15 cellular contexts compared by ENCODE assay signal in the genomic region with DNA sequence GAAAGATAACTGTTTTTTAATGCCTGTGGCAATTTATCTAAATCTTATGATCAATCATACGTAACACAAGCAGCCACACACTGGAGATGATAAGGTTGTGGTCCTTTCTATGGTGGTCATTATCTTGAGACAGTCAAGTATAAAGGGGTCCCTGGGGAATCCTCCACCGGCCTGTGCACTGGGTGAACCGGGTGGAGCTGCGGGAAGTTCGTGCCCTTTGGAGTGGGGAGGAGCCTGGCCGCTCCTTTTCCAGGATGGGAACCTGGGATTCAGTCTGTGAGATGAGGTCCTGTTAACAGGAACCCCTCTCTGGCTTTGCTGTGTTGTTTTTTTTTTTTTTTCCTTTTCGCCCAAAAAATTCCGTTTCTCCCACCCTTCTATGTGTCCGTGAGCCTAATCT.
A peak's percentile ranks its signal among the peaks of the same experiment; 100 is the strongest.
DNase-seq lines count a peak whose midpoint lies in the region; ATAC-seq and TF ChIP-seq lines count a peak whose summit lies in the region.
"Had no signal": no experiment of that assay in that cellular context is flagged by ENCODE, and none has a peak within 500 bp of the region (broad histone marks: within the 10 kb centered on the region; RNA-seq: fewer than 3 reads in every experiment).

No MANE protein-coding gene starts in this region.

- H3K4me1 ChIP-seq in GM23338 (ENCODE audit: insufficient read depth) (peaks cover 28% of the 10 kb centered on the region), mucosa of descending colon (ENCODE audit: low read depth) (no peaks in the 10 kb centered on the region), spleen (no peaks in the 10 kb centered on the region)

- H3K36me3 Mint-ChIP-seq in GM23338 (ENCODE audit: low read depth) (no peaks in the 10 kb centered on the region), chondrocyte (ENCODE audit: low read depth) (no peaks in the 10 kb centered on the region)

- no peak for TF ChIP-seq CTCF in GM23338 (conservative IDR thresholded peaks at IDR 0.05; ENCODE audit: low read depth in 2 of 2)
- no peak for TF ChIP-seq CTCF in chondrocyte (IDR thresholded peaks at IDR 0.05)
- TF ChIP-seq CTCF in mucosa of descending colon (IDR thresholded peaks at IDR 0.05): no peak
- TF ChIP-seq CTCF in spleen (IDR thresholded peaks at IDR 0.05 in 8 of 11, conservative IDR thresholded peaks at IDR 0.05 in 3 of 11): no peak

- no peak overlapping the region for H2AFZ ChIP-seq in GM23338
- H2AFZ ChIP-seq: GM23248 had no signal

- H3F3A ChIP-seq in GM23338 (replicated peaks; ENCODE audit: low read depth): no peaks in the 10 kb centered on the region

- H3K36me3 ChIP-seq in GM23338 (ENCODE audit: insufficient read depth) (no peaks in the 10 kb centered on the region), mucosa of descending colon (ENCODE audit: low read depth) (no peaks in the 10 kb centered on the region), spleen (no peaks in the 10 kb centered on the region)

- H3K27ac Mint-ChIP-seq in GM23338 (no peak overlapping the region), chondrocyte (ENCODE audit: unreplicated experiment) (no peak overlapping the region)
- H3K27ac Mint-ChIP-seq: CD4-positive, alpha-beta T cell had no signal

- H3K4me3 ChIP-seq in GM23338 (no peak overlapping the region), mucosa of descending colon (no peak overlapping the region), spleen (no peak overlapping the region)
- H3K4me3 ChIP-seq: GM23248 had no signal

- H3K27me3 Mint-ChIP-seq in GM23338 (ENCODE audit: insufficient read depth, low read depth, poor library complexity) (no peaks in the 10 kb centered on the region), chondrocyte (ENCODE audit: low read depth) (peaks cover 1% of the 10 kb centered on the region)
- H3K27me3 Mint-ChIP-seq: CD4-positive, alpha-beta T cell had no signal

- H3K4me1 Mint-ChIP-seq in GM23338 (peaks cover 28% of the 10 kb centered on the region), chondrocyte (ENCODE audit: low read depth) (no peaks in the 10 kb centered on the region)

- 0 out of 2 replicates have a peak overlapping the region, but pooled peaks have one; percentile 40 for H3K4me2 ChIP-seq in GM23338

- H3K27me3 ChIP-seq in GM23338 (ENCODE audit: insufficient read depth): no peaks in the 10 kb centered on the region
- H3K27me3 ChIP-seq in spleen (replicated peaks in 1 of 7): no peaks in the 10 kb centered on the region

- no peaks in the 10 kb centered on the region for H4K20me1 ChIP-seq in GM23338 (replicated peaks; ENCODE audit: insufficient read depth)

- no peaks in the 10 kb centered on the region for H3K9me3 ChIP-seq in mucosa of descending colon
- H3K9me3 ChIP-seq in spleen: peaks cover 0 to 18% (median 5%) of the 10 kb centered on the region in 8 donors

- no peak for TF ChIP-seq POLR2A in spleen (IDR thresholded peaks at IDR 0.05)

- ATAC-seq in GM23338 (peak; percentile 43), mucosa of descending colon (peak; percentile 39), GM21360 (IDR thresholded peaks at IDR 0.05; ENCODE audit: unreplicated experiment) (no peak), Right ventricle myocardium inferior (no peak)

- H3K9me3 Mint-ChIP-seq in GM23338: peaks cover 4% of the 10 kb centered on the region; the same call in 2 of the 3 replicates
- no peaks in the 10 kb centered on the region for H3K9me3 Mint-ChIP-seq in chondrocyte (ENCODE audit: low read depth)

- no peaks in the 10 kb centered on the region for H3K79me2 ChIP-seq in GM23338 (replicated peaks; ENCODE audit: insufficient read depth)

- H3K9me2 ChIP-seq in GM23338 (ENCODE audit: insufficient read depth): peaks cover 3% of the 10 kb centered on the region; the same call in 1 of the 2 replicates

- intact Hi-C loops in mucosa of descending colon (cut with DNase I, micrococcal nuclease) (no loop called here), spleen (cut with DNase I; ENCODE audit: low total_unique reads) (no loop called here), Right ventricle myocardium inferior (cut with DNase I) (no loop called here)

- no peak overlapping the region for H3K4me3 Mint-ChIP-seq in GM23338
- H3K4me3 Mint-ChIP-seq in chondrocyte (ENCODE audit: unreplicated experiment): no peak overlapping the region
- H3K4me3 Mint-ChIP-seq: CD4-positive, alpha-beta T cell had no signal

- H3K27ac ChIP-seq in GM23338 (ENCODE audit: low read depth) (no peak overlapping the region), spleen (no peak overlapping the region)
- H3K27ac ChIP-seq: C4-2B, GM23248 had no signal

- DNase-seq in GM23338 (ENCODE audit: low spot score) (no peak), chondrocyte (ENCODE audit: low spot score) (peak; percentile 53), mucosa of descending colon (peak in 2 of 3 donors; percentile 5 to 26), spleen (peak; percentile 30), Right ventricle myocardium inferior (ENCODE audit: missing footprints) (no peak), A172 (ENCODE audit: low spot score) (no peak)
- DNase-seq: ACHN; CD4-positive, alpha-beta T cell; DMS153; DMS79; GDM1; GM23248; HCEC 1CT had no signal

- WGBS in spleen, 5 donors: 80 to 88% (median 86%) methylated on average over 9 of the region's 9 CpGs

TF ChIP-seq in GM23338, 12 proteins besides CTCF, POLR2A, EP300 and RAD21 (continues in another document):
- TF ChIP-seq, protein P1, sequence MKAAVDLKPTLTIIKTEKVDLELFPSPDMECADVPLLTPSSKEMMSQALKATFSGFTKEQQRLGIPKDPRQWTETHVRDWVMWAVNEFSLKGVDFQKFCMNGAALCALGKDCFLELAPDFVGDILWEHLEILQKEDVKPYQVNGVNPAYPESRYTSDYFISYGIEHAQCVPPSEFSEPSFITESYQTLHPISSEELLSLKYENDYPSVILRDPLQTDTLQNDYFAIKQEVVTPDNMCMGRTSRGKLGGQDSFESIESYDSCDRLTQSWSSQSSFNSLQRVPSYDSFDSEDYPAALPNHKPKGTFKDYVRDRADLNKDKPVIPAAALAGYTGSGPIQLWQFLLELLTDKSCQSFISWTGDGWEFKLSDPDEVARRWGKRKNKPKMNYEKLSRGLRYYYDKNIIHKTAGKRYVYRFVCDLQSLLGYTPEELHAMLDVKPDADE (IDR thresholded peaks at IDR 0.05): no peak
- TF ChIP-seq NANOG (IDR thresholded peaks at IDR 0.05; ENCODE audit: borderline replicate concordance): no peak
- TF ChIP-seq, protein P2, sequence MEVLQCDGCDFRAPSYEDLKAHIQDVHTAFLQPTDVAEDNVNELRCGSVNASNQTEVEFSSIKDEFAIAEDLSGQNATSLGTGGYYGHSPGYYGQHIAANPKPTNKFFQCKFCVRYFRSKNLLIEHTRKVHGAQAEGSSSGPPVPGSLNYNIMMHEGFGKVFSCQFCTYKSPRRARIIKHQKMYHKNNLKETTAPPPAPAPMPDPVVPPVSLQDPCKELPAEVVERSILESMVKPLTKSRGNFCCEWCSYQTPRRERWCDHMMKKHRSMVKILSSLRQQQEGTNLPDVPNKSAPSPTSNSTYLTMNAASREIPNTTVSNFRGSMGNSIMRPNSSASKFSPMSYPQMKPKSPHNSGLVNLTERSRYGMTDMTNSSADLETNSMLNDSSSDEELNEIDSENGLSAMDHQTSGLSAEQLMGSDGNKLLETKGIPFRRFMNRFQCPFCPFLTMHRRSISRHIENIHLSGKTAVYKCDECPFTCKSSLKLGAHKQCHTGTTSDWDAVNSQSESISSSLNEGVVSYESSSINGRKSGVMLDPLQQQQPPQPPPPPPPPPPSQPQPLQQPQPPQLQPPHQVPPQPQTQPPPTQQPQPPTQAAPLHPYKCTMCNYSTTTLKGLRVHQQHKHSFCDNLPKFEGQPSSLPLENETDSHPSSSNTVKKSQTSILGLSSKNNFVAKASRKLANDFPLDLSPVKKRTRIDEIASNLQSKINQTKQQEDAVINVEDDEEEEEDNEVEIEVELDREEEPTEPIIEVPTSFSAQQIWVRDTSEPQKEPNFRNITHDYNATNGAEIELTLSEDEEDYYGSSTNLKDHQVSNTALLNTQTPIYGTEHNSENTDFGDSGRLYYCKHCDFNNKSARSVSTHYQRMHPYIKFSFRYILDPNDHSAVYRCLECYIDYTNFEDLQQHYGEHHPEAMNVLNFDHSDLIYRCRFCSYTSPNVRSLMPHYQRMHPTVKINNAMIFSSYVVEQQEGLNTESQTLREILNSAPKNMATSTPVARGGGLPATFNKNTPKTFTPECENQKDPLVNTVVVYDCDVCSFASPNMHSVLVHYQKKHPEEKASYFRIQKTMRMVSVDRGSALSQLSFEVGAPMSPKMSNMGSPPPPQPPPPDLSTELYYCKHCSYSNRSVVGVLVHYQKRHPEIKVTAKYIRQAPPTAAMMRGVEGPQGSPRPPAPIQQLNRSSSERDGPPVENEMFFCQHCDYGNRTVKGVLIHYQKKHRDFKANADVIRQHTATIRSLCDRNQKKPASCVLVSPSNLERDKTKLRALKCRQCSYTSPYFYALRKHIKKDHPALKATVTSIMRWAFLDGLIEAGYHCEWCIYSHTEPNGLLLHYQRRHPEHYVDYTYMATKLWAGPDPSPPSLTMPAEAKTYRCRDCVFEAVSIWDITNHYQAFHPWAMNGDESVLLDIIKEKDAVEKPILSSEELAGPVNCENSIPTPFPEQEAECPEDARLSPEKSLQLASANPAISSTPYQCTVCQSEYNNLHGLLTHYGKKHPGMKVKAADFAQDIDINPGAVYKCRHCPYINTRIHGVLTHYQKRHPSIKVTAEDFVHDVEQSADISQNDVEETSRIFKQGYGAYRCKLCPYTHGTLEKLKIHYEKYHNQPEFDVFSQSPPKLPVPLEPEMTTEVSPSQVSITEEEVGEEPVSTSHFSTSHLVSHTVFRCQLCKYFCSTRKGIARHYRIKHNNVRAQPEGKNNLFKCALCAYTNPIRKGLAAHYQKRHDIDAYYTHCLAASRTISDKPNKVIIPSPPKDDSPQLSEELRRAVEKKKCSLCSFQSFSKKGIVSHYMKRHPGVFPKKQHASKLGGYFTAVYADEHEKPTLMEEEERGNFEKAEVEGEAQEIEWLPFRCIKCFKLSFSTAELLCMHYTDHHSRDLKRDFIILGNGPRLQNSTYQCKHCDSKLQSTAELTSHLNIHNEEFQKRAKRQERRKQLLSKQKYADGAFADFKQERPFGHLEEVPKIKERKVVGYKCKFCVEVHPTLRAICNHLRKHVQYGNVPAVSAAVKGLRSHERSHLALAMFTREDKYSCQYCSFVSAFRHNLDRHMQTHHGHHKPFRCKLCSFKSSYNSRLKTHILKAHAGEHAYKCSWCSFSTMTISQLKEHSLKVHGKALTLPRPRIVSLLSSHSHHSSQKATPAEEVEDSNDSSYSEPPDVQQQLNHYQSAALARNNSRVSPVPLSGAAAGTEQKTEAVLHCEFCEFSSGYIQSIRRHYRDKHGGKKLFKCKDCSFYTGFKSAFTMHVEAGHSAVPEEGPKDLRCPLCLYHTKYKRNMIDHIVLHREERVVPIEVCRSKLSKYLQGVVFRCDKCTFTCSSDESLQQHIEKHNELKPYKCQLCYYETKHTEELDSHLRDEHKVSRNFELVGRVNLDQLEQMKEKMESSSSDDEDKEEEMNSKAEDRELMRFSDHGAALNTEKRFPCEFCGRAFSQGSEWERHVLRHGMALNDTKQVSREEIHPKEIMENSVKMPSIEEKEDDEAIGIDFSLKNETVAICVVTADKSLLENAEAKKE (CRISPR knock-in tag; IDR thresholded peaks at IDR 0.05): no peak

Comparison
In these comparisons a context has a peak if more than half of its experiments do, and no peak if none do; other contexts are left out.
1. ATAC-seq: peak in GM23338 (single experiment) and mucosa of descending colon (single experiment); none in GM21360 (single experiment) and Right ventricle myocardium inferior (single experiment).
2. DNase-seq: peak in chondrocyte (single experiment), mucosa of descending colon (2 of 3) and spleen (single experiment); none in GM23338 (single experiment), Right ventricle myocardium inferior (single experiment) and A172 (single experiment).